ENCODE assay signal across 18 cellular contexts in the genomic region with DNA sequence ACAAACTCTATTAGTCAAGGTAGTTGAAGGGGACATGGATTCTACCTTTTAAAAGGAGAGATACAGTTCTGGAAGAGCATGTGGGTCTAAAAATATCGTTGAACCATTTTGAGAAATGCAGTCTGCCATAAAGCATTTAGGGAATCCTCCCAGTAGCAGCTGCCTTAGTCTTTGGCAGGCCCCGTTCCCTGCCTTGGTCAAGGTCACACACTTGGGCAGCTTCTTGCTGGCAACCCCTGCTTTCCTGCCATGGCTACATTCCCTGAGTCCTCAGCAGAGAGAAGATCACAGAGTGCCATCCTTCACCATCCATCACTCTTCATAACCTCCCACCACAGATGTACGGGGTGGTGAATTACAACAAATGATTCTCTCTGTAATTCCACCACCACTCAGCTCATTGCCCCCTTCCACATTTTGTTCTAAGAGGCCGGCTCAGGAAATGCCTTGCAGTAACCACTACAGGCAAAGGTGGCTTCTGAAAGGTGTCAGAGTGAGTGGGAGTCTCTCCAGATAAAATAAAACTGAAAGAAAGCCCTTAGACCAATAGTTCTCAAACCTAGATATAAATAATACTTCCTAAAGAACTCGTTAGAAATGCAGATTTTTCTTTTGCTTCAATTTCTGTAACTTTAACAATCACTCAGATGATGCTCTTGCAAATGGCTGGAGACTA.
"Had no signal": no experiment of that assay in that cellular context is flagged by ENCODE, and none has a peak within 500 bp of the region (broad histone marks: within the 10 kb centered on the region; RNA-seq: fewer than 3 reads in every experiment).

No MANE protein-coding gene starts in this region.

- ATAC-seq: activated naive CD4-positive, alpha-beta T cell treated with anti-CD3 and anti-CD28 coated beads, Interleukin-2, amount 50 U/mL, for 72 hours; body of pancreas; natural killer cell; WTC11 had no signal

- H3K27me3 ChIP-seq: body of pancreas, upper lobe of left lung had no signal

- H3K9me3 ChIP-seq: body of pancreas, spleen, upper lobe of left lung had no signal

- H3K27ac ChIP-seq: body of pancreas, spleen, upper lobe of left lung had no signal

- DNase-seq: activated CD4-positive, alpha-beta T cell treated with anti-CD3 and anti-CD28 coated beads for 48 hours; activated CD8-positive, alpha-beta memory T cell treated with anti-CD3 and anti-CD28 coated beads, Interleukin-2, amount 50 U/mL, for 48 hours; activated gamma-delta T cell; activated T-cell treated with anti-CD3 and anti-CD28 coated beads, Interleukin-2, amount 50 U/mL, for 72 hours; amygdala; body of pancreas; effector CD8-positive, alpha-beta T cell; foreskin fibroblast; glutamatergic neuron; natural killer cell; nucleus accumbens; right cardiac atrium; spleen; upper lobe of left lung had no signal

- H3K36me3 ChIP-seq: spleen, upper lobe of left lung had no signal

- H3K4me1 ChIP-seq: body of pancreas, upper lobe of left lung had no signal

- FAIRE-seq: endothelial cell of umbilical vein, TTC549 had no signal

- H3K4me3 ChIP-seq: body of pancreas, spleen, upper lobe of left lung had no signal
